ENCODE assay signal across 16 cellular contexts in genomic region chr1:220873087-220873486, GRCh38. TPM values are rescaled to one million over a fixed set of nuclear protein-coding genes. Genes with fewer than 3 reads are reported as not detected.
DNase-seq lines count a peak whose midpoint lies in the region; ATAC-seq, FAIRE-seq and TF ChIP-seq lines count a peak whose summit lies in the region.
"Had no signal": no experiment of that assay in that cellular context is flagged by ENCODE, and none has a peak within 500 bp of the region (broad histone marks: within the 10 kb centered on the region; RNA-seq: fewer than 3 reads in every experiment).

No MANE protein-coding gene starts in this region.

- H3K27ac ChIP-seq in liver (ENCODE audit: low read depth in 1 of 2, low read length in 2 of 2) (peak overlapping the region; percentile 26 to 33), HepG2 (ENCODE audit: extremely low read length, insufficient read depth, low read length) (no peak overlapping the region)
- H3K27ac ChIP-seq: C4-2B, HL-60 had no signal

- FAIRE-seq in HepG2 (lab: Jason Lieb, UNC): no peak
- FAIRE-seq: A204.1, K562 had no signal

- H3K4me3 Mint-ChIP-seq in stimulated activated naive B cell treated with anti-CD40 and anti-IgM and Interleukin-4, amounts not matched to agents 10 μg/mL and 1 μg/mL and 100 μg/mL, for 72 hours: no peak overlapping the region
- no peak overlapping the region for H3K4me3 Mint-ChIP-seq in activated T-helper 2 cell treated with anti-CD3 and anti-CD28 coated beads, Interferon-gamma antibody, Interleukin-2, Interleukin-4, amounts not matched to agents 10 μg/mL and 5 μg/mL and 100 μg/mL, durations not matched to agents 14 hours and 24 hours and 36 hours (ENCODE audit: low read depth)
- H3K4me3 Mint-ChIP-seq: B cell; CD4-positive, alpha-beta memory T cell had no signal

- no peak for TF ChIP-seq CTCF in liver (IDR thresholded peaks at IDR 0.05; ENCODE audit: low read depth, low read length, missing input control)
- no peak for TF ChIP-seq CTCF in HepG2 (CRISPR knock-in tag; IDR thresholded peaks at IDR 0.05)

- H3K36me3 ChIP-seq in liver (ENCODE audit: control insufficient read depth in 4 of 4, insufficient read depth in 3 of 4, low read depth in 1 of 4, low read length in 3 of 4) (no peaks in the 10 kb centered on the region), HepG2 (replicated peaks in 1 of 2; ENCODE audit: control insufficient read depth in 1 of 2, insufficient read depth in 2 of 2, low read length in 2 of 2) (no peaks in the 10 kb centered on the region)

- H3K4me2 ChIP-seq in HepG2 (ENCODE audit: low read depth, low read length): no peak overlapping the region

- H3K79me2 ChIP-seq in HepG2 (ENCODE audit: insufficient read depth, low read length): no peaks in the 10 kb centered on the region

- H3K9ac ChIP-seq in liver (ENCODE audit: low read depth in 1 of 2, low read length in 2 of 2): no peak overlapping the region
- H3K9ac ChIP-seq in HepG2 (ENCODE audit: insufficient read depth, low read depth, low read length): no peak overlapping the region

- CTCF ChIA-PET in HepG2 (lab: Yijun Ruan, JAX; ENCODE audit: low intra/inter-chr PET ratio, low total read pairs): no interaction called here

- peaks cover 21 to 36% of the 10 kb centered on the region in 2 donors for H3K4me1 Mint-ChIP-seq in stimulated activated naive B cell treated with anti-CD40 and anti-IgM and Interleukin-4, amounts not matched to agents 10 μg/mL and 1 μg/mL and 100 μg/mL, for 72 hours
- peaks cover 10% of the 10 kb centered on the region for H3K4me1 Mint-ChIP-seq in activated T-helper 2 cell treated with anti-CD3 and anti-CD28 coated beads, Interferon-gamma antibody, Interleukin-2, Interleukin-4, amounts not matched to agents 10 μg/mL and 5 μg/mL and 100 μg/mL, durations not matched to agents 14 hours and 24 hours and 36 hours (ENCODE audit: low read depth)

- TF ChIP-seq EP300 in HepG2 (IDR thresholded peaks at IDR 0.05; ENCODE audit: low read depth in 2 of 2, low read length in 2 of 2) (no peak), HepG2 (CRISPR knock-in tag; IDR thresholded peaks at IDR 0.05; ENCODE audit: borderline replicate concordance) (no peak)

- intact Hi-C loops in HepG2 (cut with micrococcal nuclease; ENCODE audit: unreplicated experiment): loop anchor here (10.0 kb wide), 1 partner anchor 112 kb away; no protein-coding TSS in a partner anchor
- intact Hi-C loops in activated T-helper 2 cell treated with anti-CD3 and anti-CD28 coated beads, Interferon-gamma antibody, Interleukin-2, Interleukin-4, amounts not matched to agents 10 μg/mL and 5 μg/mL and 100 μg/mL, durations not matched to agents 14 hours and 24 hours and 36 hours (cut with micrococcal nuclease): loop anchor here (10.0 kb wide), 3 partner anchors 232 to 1742 kb away; partner anchors contain the start of gene MIA3

- H3K9me3 ChIP-seq in liver (ENCODE audit: control insufficient read depth in 4 of 4, low read length in 3 of 4) (no peaks in the 10 kb centered on the region), HepG2 (ENCODE audit: low read length) (no peaks in the 10 kb centered on the region)

- DNase-seq in HepG2 (ENCODE audit: low spot score): no peak
- peak; percentile 32 for DNase-seq in dermis blood vessel endothelial cell
- DNase-seq in stimulated activated naive B cell treated with anti-CD40 and anti-IgM and Interleukin-4, amounts not matched to agents 10 μg/mL and 1 μg/mL and 100 μg/mL, for 72 hours: no peak
- DNase-seq in NCI-H2171 treated with DMSO at 0.1 percent for 48 hours (lab: John Stamatoyannopoulos, UW): no peak
- DNase-seq in activated T-helper 2 cell treated with anti-CD3 and anti-CD28 coated beads, Interferon-gamma antibody, Interleukin-2, Interleukin-4, amounts not matched to agents 10 μg/mL and 5 μg/mL and 100 μg/mL, durations not matched to agents 14 hours and 24 hours and 36 hours (ENCODE audit: low spot score): no peak
- DNase-seq in SIG-M5 treated with dmso at 0.1 percent for 504 hours (lab: John Stamatoyannopoulos, UW; ENCODE audit: unreplicated experiment): no peak
- DNase-seq: CD4-positive, alpha-beta memory T cell; DND-41; GDM1 had no signal

- 90% methylated on average over 2 of the region's 2 CpGs for WGBS in liver
- 80% methylated on average over 2 of the region's 2 CpGs for WGBS in HepG2 (ENCODE audit: low lambda C conversion rate)

- H3K36me3 Mint-ChIP-seq in stimulated activated naive B cell treated with anti-CD40 and anti-IgM and Interleukin-4, amounts not matched to agents 10 μg/mL and 1 μg/mL and 100 μg/mL, for 72 hours: peaks cover 0 to 9% of the 10 kb centered on the region in 2 donors
- H3K36me3 Mint-ChIP-seq in activated T-helper 2 cell treated with anti-CD3 and anti-CD28 coated beads, Interferon-gamma antibody, Interleukin-2, Interleukin-4, amounts not matched to agents 10 μg/mL and 5 μg/mL and 100 μg/mL, durations not matched to agents 14 hours and 24 hours and 36 hours (ENCODE audit: low read depth): no peaks in the 10 kb centered on the region
- H3K36me3 Mint-ChIP-seq: CD4-positive, alpha-beta memory T cell had no signal

- no peak for ATAC-seq in HepG2
- no peak for ATAC-seq in stimulated activated naive B cell treated with anti-CD40 and anti-IgM and Interleukin-4, amounts not matched to agents 10 μg/mL and 1 μg/mL and 100 μg/mL, for 72 hours (replicated peaks)
- ATAC-seq: HCT116, K562 had no signal

- in situ Hi-C loops in HepG2 (cut with HindIII; ENCODE audit: extremely low pct_ligation_motif_present, low pct_unique_long_range_greater_than_20kb): loop anchor here (5.0 kb wide), 2 partner anchors 329 to 564 kb away; no protein-coding TSS in a partner anchor

- H3K9me3 Mint-ChIP-seq in stimulated activated naive B cell treated with anti-CD40 and anti-IgM and Interleukin-4, amounts not matched to agents 10 μg/mL and 1 μg/mL and 100 μg/mL, for 72 hours: no peaks in the 10 kb centered on the region
- H3K9me3 Mint-ChIP-seq in activated T-helper 2 cell treated with anti-CD3 and anti-CD28 coated beads, Interferon-gamma antibody, Interleukin-2, Interleukin-4, amounts not matched to agents 10 μg/mL and 5 μg/mL and 100 μg/mL, durations not matched to agents 14 hours and 24 hours and 36 hours: no peaks in the 10 kb centered on the region

- no peak for TF ChIP-seq POLR2A in HepG2 (IDR thresholded peaks at IDR 0.05; ENCODE audit: insufficient read depth in 1 of 2, low read depth in 2 of 2, low read length in 2 of 2)

- peak overlapping the region; percentile 14 for H3K27ac Mint-ChIP-seq in stimulated activated naive B cell treated with anti-CD40 and anti-IgM and Interleukin-4, amounts not matched to agents 10 μg/mL and 1 μg/mL and 100 μg/mL, for 72 hours
- no peak overlapping the region for H3K27ac Mint-ChIP-seq in activated T-helper 2 cell treated with anti-CD3 and anti-CD28 coated beads, Interferon-gamma antibody, Interleukin-2, Interleukin-4, amounts not matched to agents 10 μg/mL and 5 μg/mL and 100 μg/mL, durations not matched to agents 14 hours and 24 hours and 36 hours
- H3K27ac Mint-ChIP-seq: B cell; CD4-positive, alpha-beta memory T cell had no signal

- H3K27me3 Mint-ChIP-seq in stimulated activated naive B cell treated with anti-CD40 and anti-IgM and Interleukin-4, amounts not matched to agents 10 μg/mL and 1 μg/mL and 100 μg/mL, for 72 hours: peaks cover 7 to 10% of the 10 kb centered on the region in 2 donors
- H3K27me3 Mint-ChIP-seq in activated T-helper 2 cell treated with anti-CD3 and anti-CD28 coated beads, Interferon-gamma antibody, Interleukin-2, Interleukin-4, amounts not matched to agents 10 μg/mL and 5 μg/mL and 100 μg/mL, durations not matched to agents 14 hours and 24 hours and 36 hours (ENCODE audit: low read depth): peaks cover 46% of the 10 kb centered on the region

- H3K4me3 ChIP-seq in liver (ENCODE audit: low read depth in 1 of 3, low read length in 3 of 3) (no peak overlapping the region), HepG2 (replicated peaks in 1 of 3; ENCODE audit: insufficient read depth in 1 of 3, low read depth in 2 of 3, low read length in 3 of 3) (no peak overlapping the region)
- H3K4me3 ChIP-seq: K562 had no signal

- H3K4me1 ChIP-seq in liver (ENCODE audit: control insufficient read depth in 4 of 4, insufficient read depth in 4 of 4, low read length in 3 of 4) (peaks cover 0 to 60% (median 51%) of the 10 kb centered on the region in 4 donors), HepG2 (ENCODE audit: insufficient read depth, low read length) (peaks cover 25% of the 10 kb centered on the region)

- H4K20me1 ChIP-seq in HepG2 (ENCODE audit: insufficient read depth, low read length): no peaks in the 10 kb centered on the region

- no TSS peak for BruUV-seq in HepG2 (replicated peaks; lab: Mats Ljungman, UMichigan)

- no peak overlapping the region for H2AFZ ChIP-seq in HepG2 (ENCODE audit: low read length)

- TF ChIP-seq RAD21 in liver (IDR thresholded peaks at IDR 0.05): no peak
- TF ChIP-seq RAD21 in HepG2 (CRISPR knock-in tag; IDR thresholded peaks at IDR 0.05): no peak

- POLR2A ChIA-PET in HepG2 (lab: Yijun Ruan, JAX): no interaction called here

- H3K27me3 ChIP-seq in liver (ENCODE audit: control insufficient read depth in 4 of 4, insufficient read depth in 4 of 4, low read length in 3 of 4) (no peaks in the 10 kb centered on the region), HepG2 (ENCODE audit: control insufficient read depth in 1 of 2, insufficient read depth in 2 of 2, low read length in 2 of 2) (no peaks in the 10 kb centered on the region)

RNA-seq across cellular contexts. Expression of gene HLX, which starts 6.2 kb away (rescaled TPM):
- total RNA-seq in liver: 1 to 10 TPM; 3.0 to 6.6 TPM
- 1 to 10 TPM; 5.6 to 8.3 TPM for polyA plus RNA-seq in liver
- total RNA-seq in HepG2 (2016; rRNA removed; fragmentation: Illumina TruSeq; extraction: Trizol): 0.06 and 0.35 TPM in 2 replicates
- 0.18 and 0.20 TPM in 2 replicates for total RNA-seq in HepG2 (2016; cell fraction: cytosol; rRNA removed; fragmentation: Illumina TruSeq; extraction: Trizol; ENCODE audit: low read depth)
- total RNA-seq in HepG2 (2016; cell fraction: insoluble cytoplasmic fraction; rRNA removed; fragmentation: Illumina TruSeq; extraction: Trizol): 0.40 and 0.54 TPM in 2 replicates
- total RNA-seq in HepG2 (2016; cell fraction: membrane; rRNA removed; fragmentation: Illumina TruSeq; extraction: Trizol): 0.31 and 0.40 TPM in 2 replicates
- 0.78 and 1.2 TPM in 2 replicates for total RNA-seq in HepG2 (2016; cell fraction: nucleus; rRNA removed; fragmentation: Illumina TruSeq; extraction: Trizol)
- polyA plus RNA-seq in HepG2 (2011; rRNA removed): 0.20 and 0.30 TPM in 2 replicates
- polyA plus RNA-seq in HepG2 (2011; cell fraction: cytosol; rRNA removed): 0.04 and 0.28 TPM in 2 replicates
- polyA plus RNA-seq in HepG2 (2011; cell fraction: nucleus; rRNA removed): 0.66 and 0.69 TPM in 2 replicates
- 0.16 and 0.17 TPM in 2 replicates for polyA plus RNA-seq in HepG2 (2012)
- 0.43 and 0.58 TPM in 2 replicates for polyA plus RNA-seq in HepG2 (2016; cell fraction: cytosol; fragmentation: Illumina TruSeq; extraction: Trizol; ENCODE audit: low read depth)
- polyA plus RNA-seq in HepG2 (2016; cell fraction: insoluble cytoplasmic fraction; fragmentation: Illumina TruSeq; extraction: Trizol; ENCODE audit: low read depth): 0.22 and 0.24 TPM in 2 replicates
- 0.40 TPM in 2 replicates for polyA plus RNA-seq in HepG2 (2016; cell fraction: membrane; fragmentation: Illumina TruSeq; extraction: Trizol; ENCODE audit: low read depth)
- 3.1 and 4.9 TPM in 2 replicates for polyA plus RNA-seq in HepG2 (2016; cell fraction: nucleus; fragmentation: Illumina TruSeq; extraction: Trizol; ENCODE audit: insufficient read depth, low read depth)
- polyA minus RNA-seq in HepG2 (2011; rRNA and poly(A)+ RNA removed; ENCODE audit: low replicate concordance): 0.08 and 1.8 TPM in 2 replicates
- polyA minus RNA-seq in HepG2 (2011; cell fraction: cytosol; rRNA and poly(A)+ RNA removed): not detected in 2 replicates
- 0.25 and 0.90 TPM in 2 replicates for polyA minus RNA-seq in HepG2 (2011; cell fraction: nucleus; rRNA and poly(A)+ RNA removed)
- 18.0 and 20.8 TPM in 2 replicates for total RNA-seq in dermis blood vessel endothelial cell
- 8.2 and 10.4 TPM in 2 replicates for total RNA-seq in activated T-helper 2 cell treated with anti-CD3 and anti-CD28 coated beads, Interferon-gamma antibody, Interleukin-2, Interleukin-4, amounts not matched to agents 10 μg/mL and 5 μg/mL and 100 μg/mL, durations not matched to agents 14 hours and 24 hours and 36 hours
- polyA plus RNA-seq: CD4-positive, alpha-beta memory T cell had no signal
